Comparison of ENCODE assay signal across 8 cellular contexts in genomic region chr5:35436441-35437057, GRCh38.
DNase-seq lines count a peak whose midpoint lies in the region; ATAC-seq, FAIRE-seq and TF ChIP-seq lines count a peak whose summit lies in the region.

No MANE protein-coding gene starts in this region.

- no peaks in the 10 kb centered on the region for H3K9me3 Mint-ChIP-seq in stimulated activated naive B cell treated with anti-CD40 and anti-IgM and Interleukin-4, amounts not matched to agents 10 μg/mL and 1 μg/mL and 100 μg/mL, for 72 hours

- H3K4me3 ChIP-seq in breast epithelium: no peak overlapping the region
- no peak overlapping the region for H3K4me3 ChIP-seq in mucosa of descending colon

- intact Hi-C loops in breast epithelium (cut with DNase I; ENCODE audit: low total_unique reads): no loop called here
- intact Hi-C loops in mucosa of descending colon (cut with DNase I, micrococcal nuclease): no loop called here

- H3K36me3 ChIP-seq in breast epithelium (no peaks in the 10 kb centered on the region), mucosa of descending colon (ENCODE audit: low read depth) (no peaks in the 10 kb centered on the region)

- no peaks in the 10 kb centered on the region for H3K27me3 ChIP-seq in breast epithelium

- no peaks in the 10 kb centered on the region for H3K36me3 Mint-ChIP-seq in stimulated activated naive B cell treated with anti-CD40 and anti-IgM and Interleukin-4, amounts not matched to agents 10 μg/mL and 1 μg/mL and 100 μg/mL, for 72 hours

- no peaks in the 10 kb centered on the region for H3K4me1 Mint-ChIP-seq in stimulated activated naive B cell treated with anti-CD40 and anti-IgM and Interleukin-4, amounts not matched to agents 10 μg/mL and 1 μg/mL and 100 μg/mL, for 72 hours

- H3K4me1 ChIP-seq in breast epithelium (no peaks in the 10 kb centered on the region), mucosa of descending colon (ENCODE audit: low read depth) (no peaks in the 10 kb centered on the region)

- no peak overlapping the region for H3K4me3 Mint-ChIP-seq in stimulated activated naive B cell treated with anti-CD40 and anti-IgM and Interleukin-4, amounts not matched to agents 10 μg/mL and 1 μg/mL and 100 μg/mL, for 72 hours

- peaks cover 25 to 31% of the 10 kb centered on the region in 2 donors for H3K27me3 Mint-ChIP-seq in stimulated activated naive B cell treated with anti-CD40 and anti-IgM and Interleukin-4, amounts not matched to agents 10 μg/mL and 1 μg/mL and 100 μg/mL, for 72 hours

- H3K9me3 ChIP-seq in breast epithelium (no peaks in the 10 kb centered on the region), mucosa of descending colon (no peaks in the 10 kb centered on the region)

- TF ChIP-seq CTCF in D721Med (IDR thresholded peaks at IDR 0.05; ENCODE audit: insufficient read depth, missing control alignments) (peak; percentile 43), breast epithelium (IDR thresholded peaks at IDR 0.05) (peak in 2 of 3 donors; percentile 30 to 32), mucosa of descending colon (IDR thresholded peaks at IDR 0.05) (no peak)

- no peak for DNase-seq in D721Med (ENCODE audit: insufficient read length, low spot score)
- peak; percentile 52 to 82 for DNase-seq in NCI-H446 (lab: John Stamatoyannopoulos, UW)
- no peak for DNase-seq in breast epithelium (ENCODE audit: low spot score in 2 of 2)
- DNase-seq in mucosa of descending colon: peak in 1 of 3 donors; percentile 57
- no peak for DNase-seq in stimulated activated naive B cell treated with anti-CD40 and anti-IgM and Interleukin-4, amounts not matched to agents 10 μg/mL and 1 μg/mL and 100 μg/mL, for 72 hours
- DNase-seq in D341Med (ENCODE audit: low spot score): no peak

- H3K27ac ChIP-seq in breast epithelium: no peak overlapping the region

- FAIRE-seq in D721Med (lab: Jason Lieb, UNC): no peak

- no peak overlapping the region for H3K27ac Mint-ChIP-seq in stimulated activated naive B cell treated with anti-CD40 and anti-IgM and Interleukin-4, amounts not matched to agents 10 μg/mL and 1 μg/mL and 100 μg/mL, for 72 hours

- no peak for TF ChIP-seq POLR2A in breast epithelium (IDR thresholded peaks at IDR 0.05)

- ATAC-seq in GM21367 (IDR thresholded peaks at IDR 0.05; ENCODE audit: unreplicated experiment) (peak; percentile 53), mucosa of descending colon (peak; percentile 72), HG03025 (IDR thresholded peaks at IDR 0.05; ENCODE audit: low FRiP score, unreplicated experiment) (no peak)
- no peak for ATAC-seq in stimulated activated naive B cell treated with anti-CD40 and anti-IgM and Interleukin-4, amounts not matched to agents 10 μg/mL and 1 μg/mL and 100 μg/mL, for 72 hours (replicated peaks)

Comparison
In these comparisons a context has a peak if more than half of its experiments do, and no peak if none do; other contexts are left out.
1. DNase-seq: peak in NCI-H446 (2 of 2); none in D721Med (single experiment), breast epithelium (0 of 2), stimulated activated naive B cell treated with anti-CD40 and anti-IgM and Interleukin-4, amounts not matched to agents 10 μg/mL and 1 μg/mL and 100 μg/mL, for 72 hours (single experiment) and D341Med (single experiment).
2. ATAC-seq: peak in GM21367 (single experiment) and mucosa of descending colon (single experiment); none in stimulated activated naive B cell treated with anti-CD40 and anti-IgM and Interleukin-4, amounts not matched to agents 10 μg/mL and 1 μg/mL and 100 μg/mL, for 72 hours (0 of 2) and HG03025 (single experiment).